Comparison of ENCODE assay signal across 24 cellular contexts in the genomic region with DNA sequence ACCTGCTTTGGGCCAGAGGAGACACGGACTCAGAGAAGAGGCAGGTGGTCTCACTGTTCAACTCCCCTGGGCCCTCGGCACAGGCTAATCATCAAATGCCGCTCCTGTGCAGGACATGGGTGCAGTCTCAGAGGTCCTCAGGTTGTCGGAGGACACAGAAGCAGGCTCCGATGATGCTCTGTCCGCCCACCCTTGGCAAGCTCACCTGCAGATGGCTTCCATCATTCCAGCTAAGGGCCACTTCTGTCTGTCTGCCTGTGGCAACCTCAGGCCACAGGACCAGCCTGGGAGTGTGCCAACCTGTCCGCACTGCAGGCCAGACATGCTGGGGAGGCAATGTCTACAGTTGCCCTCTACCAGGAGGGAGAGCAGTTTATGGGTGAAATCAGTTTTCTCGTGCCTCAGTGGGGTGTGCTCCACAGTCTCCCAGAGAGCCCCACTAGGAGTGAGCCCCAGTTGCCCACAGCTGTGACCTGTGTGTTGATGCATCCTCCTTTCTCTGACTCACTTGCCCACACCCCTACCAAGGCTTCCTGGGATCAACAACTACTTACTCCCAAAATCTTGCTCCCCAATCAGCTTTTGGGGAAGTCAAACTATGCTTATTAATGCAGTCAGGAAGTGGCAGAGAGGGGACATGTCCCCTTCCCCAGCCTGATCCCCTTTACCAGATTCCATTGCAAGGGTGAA. TPM values are rescaled to one million over a fixed set of nuclear protein-coding genes. Genes with fewer than 3 reads are reported as not detected.
DNase-seq lines count a peak whose midpoint lies in the region; ATAC-seq and TF ChIP-seq lines count a peak whose summit lies in the region.
"Had no signal": no experiment of that assay in that cellular context is flagged by ENCODE, and none has a peak within 500 bp of the region (broad histone marks: within the 10 kb centered on the region; RNA-seq: fewer than 3 reads in every experiment).

No MANE protein-coding gene starts in this region.

- no peak overlapping the region for H3K4me3 Mint-ChIP-seq in neural crest cell
- H3K4me3 Mint-ChIP-seq: activated naive CD8-positive, alpha-beta T cell treated with anti-CD3 and anti-CD28 coated beads for 36 hours had no signal

- H3K27me3 Mint-ChIP-seq in neural crest cell (ENCODE audit: low read depth): no peaks in the 10 kb centered on the region
- H3K27me3 Mint-ChIP-seq: activated naive CD8-positive, alpha-beta T cell treated with anti-CD3 and anti-CD28 coated beads for 36 hours had no signal

- intact Hi-C loops in left cardiac atrium (cut with DNase I) (no loop called here), dorsolateral prefrontal cortex (cut with DNase I) (no loop called here), uterus (cut with DNase I; ENCODE audit: low total_unique reads) (no loop called here)

- H3K27me3 ChIP-seq in right atrium auricular region (no peaks in the 10 kb centered on the region), dorsolateral prefrontal cortex (no peaks in the 10 kb centered on the region), uterus (no peaks in the 10 kb centered on the region)
- H3K27me3 ChIP-seq: esophagus muscularis mucosa, hepatocyte, neutrophil had no signal

- no peak for ATAC-seq in left cardiac atrium
- no peak for ATAC-seq in HG02678 (IDR thresholded peaks at IDR 0.05; ENCODE audit: unreplicated experiment)

- peaks cover 0 to 24% of the 10 kb centered on the region in 2 donors for H3K9me3 ChIP-seq in right atrium auricular region
- H3K9me3 ChIP-seq in uterus: peaks cover 0 to 4% of the 10 kb centered on the region in 2 donors
- H3K9me3 ChIP-seq: neutrophil had no signal

- H3K27ac Mint-ChIP-seq in neural crest cell (ENCODE audit: unreplicated experiment): peak overlapping the region; percentile 67
- H3K27ac Mint-ChIP-seq: activated naive CD8-positive, alpha-beta T cell treated with anti-CD3 and anti-CD28 coated beads for 36 hours; activated T-helper 2 cell treated with anti-CD3 and anti-CD28 coated beads, Interferon-gamma antibody, Interleukin-2, Interleukin-4, amounts not matched to agents 10 μg/mL and 5 μg/mL and 100 μg/mL, durations not matched to agents 14 hours and 24 hours and 36 hours had no signal

- DNase-seq in right atrium auricular region (ENCODE audit: low spot score) (peak; percentile 51), left cardiac atrium (no peak), dorsolateral prefrontal cortex (peak in 7 of 10 donors; percentile 0 to 38 (median 17)), neural crest cell (ENCODE audit: low read depth, low spot score) (no peak), uterus (peak; percentile 5 to 8), superior temporal gyrus (ENCODE audit: extremely low spot score) (no peak), AG08395 (ENCODE audit: low spot score) (no peak)
- DNase-seq: activated CD8-positive, alpha-beta memory T cell treated with anti-CD3 and anti-CD28 coated beads, Interleukin-2, amount 50 U/mL, for 4 hours; activated naive CD8-positive, alpha-beta T cell treated with anti-CD3 and anti-CD28 coated beads for 36 hours; C1 segment of cervical spinal cord; effector CD8-positive, alpha-beta T cell; NCI-H1105 treated with DMSO at 0.1 percent for 48 hours; NCI-H2029; NCI-H2227 treated with DMSO at 0.1 percent for 48 hours; NCI-H748 treated with DMSO at 0.1 percent for 48 hours; stimulated activated CD4-positive, alpha-beta T cell treated with anti-CD3 and anti-CD28 coated beads, Interleukin-4, amount 100 ng/mL, for 1 hour; stimulated activated naive CD4-positive, alpha-beta T cell had no signal

- H3K4me3 ChIP-seq in right atrium auricular region (no peak overlapping the region), dorsolateral prefrontal cortex (no peak overlapping the region), uterus (no peak overlapping the region)
- H3K4me3 ChIP-seq: esophagus muscularis mucosa, hepatocyte, lung had no signal

- H3K36me3 ChIP-seq in right atrium auricular region (no peaks in the 10 kb centered on the region), uterus (no peaks in the 10 kb centered on the region)
- H3K36me3 ChIP-seq: esophagus muscularis mucosa, neutrophil had no signal

- no peak for TF ChIP-seq POLR2A in uterus (IDR thresholded peaks at IDR 0.05)

- no peaks in the 10 kb centered on the region for H3K36me3 Mint-ChIP-seq in neural crest cell (ENCODE audit: low read depth)
- H3K36me3 Mint-ChIP-seq: activated naive CD8-positive, alpha-beta T cell treated with anti-CD3 and anti-CD28 coated beads for 36 hours had no signal

- H3K9me3 Mint-ChIP-seq in neural crest cell: no peaks in the 10 kb centered on the region
- H3K9me3 Mint-ChIP-seq: activated naive CD8-positive, alpha-beta T cell treated with anti-CD3 and anti-CD28 coated beads for 36 hours; activated T-helper 2 cell treated with anti-CD3 and anti-CD28 coated beads, Interferon-gamma antibody, Interleukin-2, Interleukin-4, amounts not matched to agents 10 μg/mL and 5 μg/mL and 100 μg/mL, durations not matched to agents 14 hours and 24 hours and 36 hours had no signal

- H3K4me1 Mint-ChIP-seq in neural crest cell: no peaks in the 10 kb centered on the region
- H3K4me1 Mint-ChIP-seq: activated naive CD8-positive, alpha-beta T cell treated with anti-CD3 and anti-CD28 coated beads for 36 hours had no signal

- H3K27ac ChIP-seq in right atrium auricular region: no peak overlapping the region
- H3K27ac ChIP-seq in dorsolateral prefrontal cortex: no peak overlapping the region
- no peak overlapping the region for H3K27ac ChIP-seq in uterus
- H3K27ac ChIP-seq: esophagus muscularis mucosa, hepatocyte, neutrophil had no signal

- peaks cover 0 to 14% of the 10 kb centered on the region in 2 donors for H3K4me1 ChIP-seq in right atrium auricular region
- H3K4me1 ChIP-seq in uterus: no peaks in the 10 kb centered on the region

- TF ChIP-seq CTCF in right atrium auricular region (IDR thresholded peaks at IDR 0.05) (no peak), dorsolateral prefrontal cortex (IDR thresholded peaks at IDR 0.05 in 54 of 56, conservative IDR thresholded peaks at IDR 0.05 in 2 of 56; ENCODE audit: low read depth in 1 of 56, partially characterized antibody in 56 of 56) (no peak), neural crest cell (conservative IDR thresholded peaks at IDR 0.05) (no peak), uterus (IDR thresholded peaks at IDR 0.05) (no peak)

RNA-seq across cellular contexts. Expression of gene HTRA3, which starts 55.9 kb away (rescaled TPM):
- total RNA-seq in right atrium auricular region (100 to 1,000 TPM in 1 of 2 donors, 10 to 100 TPM in 1; 33.8 to 124 TPM), left cardiac atrium (10 to 100 TPM; 48.5 to 78.2 TPM), dorsolateral prefrontal cortex (1 to 10 TPM in 13 of 120 experiments, under 1 TPM in 94, not detected in 13; 0.16 to 3.3 (median 0.52) TPM), neural crest cell (3.4 and 3.7 TPM in 2 replicates), uterus (10 to 100 TPM; 22.8 to 65.3 (median 29.5) TPM)
- total RNA-seq: activated naive CD8-positive, alpha-beta T cell treated with anti-CD3 and anti-CD28 coated beads for 36 hours; T-helper 2 cell treated with Interferon-gamma antibody and Interleukin-4, amounts not matched to agents 100 ng/mL and 5 ng/mL, for 36 hours had no signal

Comparison
In these comparisons a context has a peak if more than half of its experiments do, and no peak if none do; other contexts are left out.
1. DNase-seq: peak in right atrium auricular region (single experiment), dorsolateral prefrontal cortex (7 of 10) and uterus (2 of 2); none in left cardiac atrium (single experiment), neural crest cell (single experiment), superior temporal gyrus (single experiment) and AG08395 (single experiment).